ENCODE assay signal across 8 cellular contexts in the genomic region with DNA sequence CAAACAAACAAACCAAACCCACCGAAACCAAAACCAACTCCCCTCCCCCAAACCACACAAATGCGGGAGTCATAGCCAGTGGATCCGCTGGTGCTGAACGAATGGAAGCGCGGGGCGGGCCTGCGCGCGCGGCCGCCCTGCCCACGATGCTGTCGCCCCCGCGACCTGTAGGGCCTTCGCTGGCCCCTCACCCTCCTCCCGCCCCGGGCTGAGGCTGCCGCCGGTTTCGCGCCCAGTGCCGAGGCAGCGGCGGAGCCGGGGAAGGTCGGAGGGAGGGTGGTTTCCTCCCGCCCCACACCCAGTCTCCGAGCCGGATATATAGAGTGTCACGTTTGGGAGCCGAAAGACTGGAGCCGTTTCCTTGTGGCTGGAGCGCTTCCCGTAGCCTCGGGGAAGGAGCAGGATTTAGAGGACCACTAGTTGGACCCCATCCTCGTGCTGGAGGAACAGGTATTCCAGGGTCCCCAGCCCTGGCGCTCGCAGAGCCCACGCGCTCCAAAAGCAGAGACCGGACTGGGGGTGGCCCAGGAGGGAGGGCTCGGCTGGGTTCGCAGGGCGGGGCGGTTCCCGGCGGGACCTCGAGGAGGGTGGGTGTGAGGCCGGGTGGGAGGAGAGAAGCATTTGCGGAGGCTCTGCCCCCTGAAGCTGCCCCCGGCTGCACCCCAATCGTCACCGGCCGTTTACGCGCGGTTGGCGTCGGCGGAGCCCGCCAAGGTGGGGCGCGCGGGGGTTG. TPM values are rescaled to one million over a fixed set of nuclear protein-coding genes. Genes with fewer than 3 reads are reported as not detected.
DNase-seq lines count a peak whose midpoint lies in the region; ATAC-seq and TF ChIP-seq lines count a peak whose summit lies in the region.

A gene (plus strand): TSS at position 321 of the 733 bp plus-strand sequence. CDS start 121,172 bp downstream, outside the sequence.

- peaks cover 13% of the 10 kb centered on the region for H3K4me1 ChIP-seq in body of pancreas

- no peaks in the 10 kb centered on the region for H3K36me3 ChIP-seq in body of pancreas (replicated peaks in 1 of 2; ENCODE audit: insufficient read depth in 1 of 2, low read depth in 2 of 2)

- ATAC-seq in GM19035 (IDR thresholded peaks at IDR 0.05; ENCODE audit: unreplicated experiment) (peak; percentile 47), body of pancreas (peak; percentile 50), sciatic nerve (peak; percentile 77)

- TF ChIP-seq CTCF in body of pancreas (IDR thresholded peaks at IDR 0.05): no peak

- intact Hi-C loops in body of pancreas (cut with DNase I) (no loop called here), sciatic nerve (cut with DNase I) (no loop called here)

- H3K27me3 ChIP-seq in body of pancreas: peaks cover 0 to 12% of the 10 kb centered on the region in 2 donors

- no peaks in the 10 kb centered on the region for H3K9me3 ChIP-seq in body of pancreas

- H3K27ac ChIP-seq in body of pancreas: peak within 1 kb of the TSS in 2 of 4 donors; percentile 44 to 67

- 1% methylated on average over 34 to 65 of the region's 66 CpGs for WGBS in body of pancreas, 2 donors

- DNase-seq in AML-193 (lab: John Stamatoyannopoulos, UW) (peak; percentile 55 to 57), HT-29 (ENCODE audit: low spot score) (peak; percentile 70), T-helper 9 cell (peak; percentile 35), body of pancreas (peak in 3 of 4 donors; percentile 15 to 21 (median 18)), sciatic nerve (ENCODE audit: low spot score) (peak; percentile 60), amniotic stem cell (lab: John Stamatoyannopoulos, UW) (no peak)

- H3K4me3 ChIP-seq in body of pancreas (peak within 1 kb of the TSS in 1 of 2 donors; percentile 65), iPS-11a (ENCODE audit: low read depth, low read length) (peak within 1 kb of the TSS; percentile 71)

- peak in 1 of 3 donors; percentile 25 for TF ChIP-seq POLR2A in body of pancreas (IDR thresholded peaks at IDR 0.05)

RNA-seq across cellular contexts. Expression of the gene that starts here (rescaled TPM):
- total RNA-seq in HT-29 (2014; rRNA removed; shearing (Covaris generic)): 19.8 and 23.8 TPM in 2 replicates
- 1 to 10 TPM in 1 of 2 donors, not detected in 1; 1.0 TPM for total RNA-seq in body of pancreas
- total RNA-seq in sciatic nerve: 8.6 TPM
